ENCODE assay signal across 1 cellular context in genomic region chr22:43295660-43296059, GRCh38.
TF ChIP-seq lines count a peak whose summit lies in the region.

No MANE protein-coding gene starts in this region.

TF ChIP-seq in HEK293, 187 proteins besides CTCF, POLR2A, EP300 and RAD21 (continued from another document):
- no peak for TF ChIP-seq PRDM2 (tag by site-specific recombination; IDR thresholded peaks at IDR 0.05; ENCODE audit: borderline replicate concordance)
- no peak for TF ChIP-seq ZNF623 (tag by site-specific recombination; IDR thresholded peaks at IDR 0.05)
- TF ChIP-seq ZNF707 (tag by site-specific recombination; IDR thresholded peaks at IDR 0.05) = peak; percentile 63; the same call in 1 of the 2 replicates
- TF ChIP-seq SP7 (tag by site-specific recombination; IDR thresholded peaks at IDR 0.05) = no peak
- no peak for TF ChIP-seq ZNF157 (tag by site-specific recombination; IDR thresholded peaks at IDR 0.05)
- no peak for TF ChIP-seq ZNF37A (tag by site-specific recombination; IDR thresholded peaks at IDR 0.05)
